In the genomic region with DNA sequence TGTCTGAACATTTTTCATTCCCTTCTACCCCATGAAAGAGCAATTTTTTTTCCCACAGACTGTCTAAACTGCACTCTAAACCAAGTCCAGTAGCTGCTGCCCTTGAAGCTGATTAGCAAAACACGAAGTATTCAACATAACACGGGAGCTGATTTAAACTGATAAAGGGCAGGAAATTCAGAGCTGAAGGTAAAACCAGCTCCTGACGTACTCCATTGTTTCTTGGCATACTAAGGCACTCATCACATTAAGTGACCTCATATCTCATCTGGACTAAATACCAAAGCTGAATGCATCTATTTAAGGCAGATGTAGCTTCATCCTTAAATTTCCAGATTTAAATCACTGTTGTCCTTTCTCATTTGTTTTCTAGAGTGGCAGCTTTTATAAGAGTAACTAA, we compare ENCODE assay signal across 1 cellular context.
TF ChIP-seq lines count a peak whose summit lies in the region.

No MANE protein-coding gene starts in this region.

TF ChIP-seq in endothelial cell of umbilical vein, 7 proteins besides CTCF, POLR2A, EP300 and RAD21:
- TF ChIP-seq JUN (IDR thresholded peaks at IDR 0.05; ENCODE audit: borderline replicate concordance, insufficient read depth, insufficient read length, low read depth): peak; percentile 61
- TF ChIP-seq EZH2 (IDR thresholded peaks at IDR 0.05; ENCODE audit: borderline replicate concordance, low read depth, low read length, severe bottlenecking): no peak
